10 cellular contexts compared by ENCODE assay signal in genomic region chr14:59214702-59215302, GRCh38. TPM values are rescaled to one million over a fixed set of nuclear protein-coding genes. Genes with fewer than 3 reads are reported as not detected.
A peak's percentile ranks its signal among the peaks of the same experiment; 100 is the strongest.
DNase-seq lines count a peak whose midpoint lies in the region; ATAC-seq and TF ChIP-seq lines count a peak whose summit lies in the region.
"Had no signal": no experiment of that assay in that cellular context is flagged by ENCODE, and none has a peak within 500 bp of the region (broad histone marks: within the 10 kb centered on the region; RNA-seq: fewer than 3 reads in every experiment).

No MANE protein-coding gene starts in this region.

- POLR2A ChIA-PET in GM10248 (lab: Yijun Ruan, JAX): no interaction called here

- H3K27ac ChIP-seq in lower lobe of right lung: peak overlapping the region; percentile 38

- intact Hi-C loops in lower lobe of right lung (cut with DNase I): no loop called here

- H3K4me3 ChIP-seq in lower lobe of right lung: no peak overlapping the region

- TF ChIP-seq CTCF in GM10248 (IDR thresholded peaks at IDR 0.05; ENCODE audit: control extremely low read depth, extremely low read depth, low read depth, missing control alignments) (no peak), lower lobe of right lung (IDR thresholded peaks at IDR 0.05) (no peak)

- ATAC-seq in GM19452 (IDR thresholded peaks at IDR 0.05; ENCODE audit: unreplicated experiment) (peak; percentile 64), HG03095 (IDR thresholded peaks at IDR 0.05; ENCODE audit: unreplicated experiment) (peak; percentile 62), lower lobe of right lung (no peak), HG03521 (IDR thresholded peaks at IDR 0.05; ENCODE audit: unreplicated experiment) (no peak)

- CTCF ChIA-PET in GM10248 (lab: Yijun Ruan, JAX): no interaction called here

- no peaks in the 10 kb centered on the region for H3K9me3 ChIP-seq in lower lobe of right lung

- peak; percentile 20 for DNase-seq in GM10248 (ENCODE audit: extremely low spot score)
- DNase-seq in lower lobe of right lung: no peak
- DNase-seq in activated gamma-delta T cell treated with Interleukin-2 at 50 U/mL for 16 hours: no peak
- no peak for DNase-seq in DMS 273 (lab: John Stamatoyannopoulos, UW; ENCODE audit: unreplicated experiment)
- no peak for DNase-seq in NCI-H1105 (lab: John Stamatoyannopoulos, UW)
- DNase-seq: activated CD4-positive, alpha-beta T cell treated with anti-CD3 and anti-CD28 coated beads, Interleukin-2, amount 50 U/mL, for 48 hours; mesendoderm had no signal

- peaks cover 52% of the 10 kb centered on the region for H3K4me1 ChIP-seq in lower lobe of right lung

- no peaks in the 10 kb centered on the region for H3K36me3 ChIP-seq in lower lobe of right lung

- H3K27me3 ChIP-seq in lower lobe of right lung (ENCODE audit: low read depth): no peaks in the 10 kb centered on the region

RNA-seq across cellular contexts. Expression of gene DAAM1, which starts 26.3 kb away (rescaled TPM):
- 46.7 TPM for total RNA-seq in lower lobe of right lung

Comparison
In these comparisons a context has a peak if more than half of its experiments do, and no peak if none do; other contexts are left out.
1. ATAC-seq: peak in GM19452 (single experiment) and HG03095 (single experiment); none in lower lobe of right lung (0 of 2) and HG03521 (single experiment).